Comparison of ENCODE assay signal across 3 cellular contexts in genomic region chr9:100507350-100507749, GRCh38. TPM values are rescaled to one million over a fixed set of nuclear protein-coding genes. Genes with fewer than 3 reads are reported as not detected.
"Had no signal": no experiment of that assay in that cellular context is flagged by ENCODE, and none has a peak within 500 bp of the region (broad histone marks: within the 10 kb centered on the region; RNA-seq: fewer than 3 reads in every experiment).

No MANE protein-coding gene starts in this region.

RNA-seq across cellular contexts. Expression of gene TMEFF1, which starts 34.4 kb away (rescaled TPM):
- total RNA-seq: activated B cell treated with CpG ODN at 0.5 μM for 24 hours, gastrocnemius medialis, vagina had no signal
